29 cellular contexts compared by ENCODE assay signal in the genomic region with DNA sequence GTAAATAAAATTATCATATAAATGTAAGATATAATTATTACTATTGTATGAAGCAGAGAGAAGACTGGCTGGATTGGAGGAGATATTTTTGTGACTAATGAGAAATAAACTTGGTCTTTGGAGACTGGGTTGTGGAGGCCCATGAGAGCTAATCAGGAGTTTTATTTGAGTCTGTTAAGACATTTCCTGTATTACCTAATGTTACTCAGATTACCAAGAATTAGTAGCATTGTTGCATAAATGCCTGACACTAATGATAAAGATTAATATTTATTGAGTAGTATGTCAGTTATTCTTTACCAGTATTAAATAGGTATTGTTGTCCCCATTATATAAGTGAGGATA.
"Had no signal": no experiment of that assay in that cellular context is flagged by ENCODE, and none has a peak within 500 bp of the region (broad histone marks: within the 10 kb centered on the region; RNA-seq: fewer than 3 reads in every experiment).

No MANE protein-coding gene starts in this region.

- H3K27me3 ChIP-seq: ascending aorta, brain microvascular endothelial cell, colonic mucosa, dorsolateral prefrontal cortex, esophagus muscularis mucosa, heart right ventricle, stomach, suprapubic skin, tibial nerve had no signal

- H3K36me3 Mint-ChIP-seq: naive B cell had no signal

- H3K4me2 ChIP-seq: smooth muscle cell had no signal

- H3K9me3 ChIP-seq: ascending aorta, colonic mucosa, esophagus muscularis mucosa, heart right ventricle, lower lobe of right lung, stomach, suprapubic skin, tibial nerve had no signal

- H3K9me3 Mint-ChIP-seq: activated CD4-positive, alpha-beta T cell treated with anti-CD3 and anti-CD28 coated beads, Interleukin-2, amount 10 ng/mL, durations not matched to agents 7 days and 5 days; activated CD8-positive, alpha-beta T cell treated with anti-CD3 and anti-CD28 coated beads for 36 hours; activated naive CD4-positive, alpha-beta T cell treated with anti-CD3 and anti-CD28 coated beads, Interleukin-2, amount 50 U/mL, for 24 hours; activated T-helper 1 cell treated with anti-CD3 and anti-CD28 coated beads, Interleukin-12 subunit alpha, Interleukin-12 subunit beta, Interleukin-2, Interleukin-4 antibody, amounts not matched to agents 30 ng/mL and 10 ng/mL and 1 ng/mL, durations not matched to agents 14 hours and 24 hours and 36 hours; central memory CD8-positive, alpha-beta T cell; effector memory CD8-positive, alpha-beta T cell; naive B cell; stimulated activated memory B cell treated with anti-CD40 and anti-IgM and Interleukin-4, amounts not matched to agents 10 μg/mL and 1 μg/mL and 100 μg/mL, for 72 hours had no signal

- H3K27ac ChIP-seq: ascending aorta, brain microvascular endothelial cell, colonic mucosa, dorsolateral prefrontal cortex, esophagus muscularis mucosa, heart right ventricle, lower lobe of right lung, stomach, suprapubic skin, tibial nerve, WERI-Rb-1 had no signal

- H3K4me3 ChIP-seq: ascending aorta, colonic mucosa, dorsolateral prefrontal cortex, esophagus muscularis mucosa, heart right ventricle, lower lobe of right lung, smooth muscle cell, stomach, suprapubic skin, tibial nerve had no signal

- H3K27ac Mint-ChIP-seq: activated CD4-positive, alpha-beta T cell treated with anti-CD3 and anti-CD28 coated beads, Interleukin-2, amount 10 ng/mL, durations not matched to agents 7 days and 5 days; activated CD8-positive, alpha-beta memory T cell treated with anti-CD3 and anti-CD28 coated beads, Interleukin-2, amount 10 ng/mL, durations not matched to agents 7 days and 5 days; activated CD8-positive, alpha-beta T cell treated with anti-CD3 and anti-CD28 coated beads for 36 hours; activated T-helper 1 cell treated with anti-CD3 and anti-CD28 coated beads, Interleukin-12 subunit alpha, Interleukin-12 subunit beta, Interleukin-2, Interleukin-4 antibody, amounts not matched to agents 30 ng/mL and 10 ng/mL and 1 ng/mL, durations not matched to agents 14 hours and 24 hours and 36 hours; effector memory CD8-positive, alpha-beta T cell; naive B cell; stimulated activated memory B cell treated with anti-CD40 and anti-IgM and Interleukin-4, amounts not matched to agents 10 μg/mL and 1 μg/mL and 100 μg/mL, for 72 hours had no signal

- H3K4me1 ChIP-seq: colonic mucosa had no signal

- ATAC-seq: activated CD8-positive, alpha-beta memory T cell treated with anti-CD3 and anti-CD28 coated beads, Interleukin-2, amount 10 ng/mL, durations not matched to agents 7 days and 5 days; activated CD8-positive, alpha-beta T cell treated with anti-CD3 and anti-CD28 coated beads for 36 hours; effector memory CD8-positive, alpha-beta T cell; heart right ventricle; lower lobe of right lung; sciatic nerve; stimulated activated memory B cell treated with anti-CD40 and anti-IgM and Interleukin-4, amounts not matched to agents 10 μg/mL and 1 μg/mL and 100 μg/mL, for 72 hours had no signal

- DNase-seq: activated CD4-positive, alpha-beta T cell treated with anti-CD3 and anti-CD28 coated beads, Interleukin-2, amount 10 ng/mL, durations not matched to agents 7 days and 5 days; activated CD4-positive, CD25-positive, alpha-beta regulatory T cell treated with anti-CD3 and anti-CD28 coated beads, Interleukin-2, amount 50 U/mL, for 72 hours; activated CD8-positive, alpha-beta memory T cell treated with anti-CD3 and anti-CD28 coated beads, Interleukin-2, amount 10 ng/mL, durations not matched to agents 7 days and 5 days; activated CD8-positive, alpha-beta T cell treated with anti-CD3 and anti-CD28 coated beads for 36 hours; activated gamma-delta T cell treated with Interleukin-2 at 50 U/mL for 16 hours; activated T-cell treated with anti-CD3 and anti-CD28 coated beads for 4 hours; brain microvascular endothelial cell; colonic mucosa; dorsolateral prefrontal cortex; effector memory CD8-positive, alpha-beta T cell; foreskin fibroblast; heart right ventricle; lower lobe of right lung; naive B cell; occipital lobe; posterior cingulate gyrus; stimulated activated CD4-positive, alpha-beta T cell treated with anti-CD3 and anti-CD28 coated beads, Interleukin-15, amount 100 ng/mL, for 24 hours; stomach; WERI-Rb-1 had no signal

- H3K36me3 ChIP-seq: ascending aorta, brain microvascular endothelial cell, colonic mucosa, esophagus muscularis mucosa, heart right ventricle, lower lobe of right lung, stomach, suprapubic skin, tibial nerve had no signal
